ENCODE assay signal across 1 cellular context in the genomic region with DNA sequence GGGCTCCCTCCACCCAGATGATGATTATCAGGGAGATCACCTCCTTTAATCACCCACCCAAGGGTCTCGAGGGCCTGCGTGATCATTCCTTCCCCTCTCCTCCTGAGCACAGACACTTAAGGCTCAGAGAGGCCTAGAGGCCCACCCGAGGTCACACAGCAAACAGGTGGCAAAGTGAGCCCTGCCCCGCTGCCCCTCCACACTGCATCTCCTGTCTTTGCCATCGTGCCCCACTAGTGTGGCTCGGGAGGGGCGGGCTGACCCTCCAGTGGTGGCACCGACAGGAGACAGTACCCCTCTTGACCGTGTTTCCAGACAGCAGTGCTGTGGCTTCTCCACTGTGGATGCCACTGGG.
TF ChIP-seq lines count a peak whose summit lies in the region.

No MANE protein-coding gene starts in this region.

TF ChIP-seq in GM23338, 12 proteins besides CTCF, POLR2A, EP300 and RAD21 (continued from another document):
- TF ChIP-seq ZNF462 (CRISPR knock-in tag; IDR thresholded peaks at IDR 0.05) = no peak
- TF ChIP-seq CREB1 (CRISPR knock-in tag; IDR thresholded peaks at IDR 0.05; ENCODE audit: low read depth) = no peak
- TF ChIP-seq ETS1 (IDR thresholded peaks at IDR 0.05) = no peak
- no peak for TF ChIP-seq NANOG (IDR thresholded peaks at IDR 0.05; ENCODE audit: borderline replicate concordance)
- no peak for TF ChIP-seq ZNF331 (CRISPR knock-in tag; IDR thresholded peaks at IDR 0.05; ENCODE audit: low read depth)
